ENCODE assay signal across 8 cellular contexts in the genomic region with DNA sequence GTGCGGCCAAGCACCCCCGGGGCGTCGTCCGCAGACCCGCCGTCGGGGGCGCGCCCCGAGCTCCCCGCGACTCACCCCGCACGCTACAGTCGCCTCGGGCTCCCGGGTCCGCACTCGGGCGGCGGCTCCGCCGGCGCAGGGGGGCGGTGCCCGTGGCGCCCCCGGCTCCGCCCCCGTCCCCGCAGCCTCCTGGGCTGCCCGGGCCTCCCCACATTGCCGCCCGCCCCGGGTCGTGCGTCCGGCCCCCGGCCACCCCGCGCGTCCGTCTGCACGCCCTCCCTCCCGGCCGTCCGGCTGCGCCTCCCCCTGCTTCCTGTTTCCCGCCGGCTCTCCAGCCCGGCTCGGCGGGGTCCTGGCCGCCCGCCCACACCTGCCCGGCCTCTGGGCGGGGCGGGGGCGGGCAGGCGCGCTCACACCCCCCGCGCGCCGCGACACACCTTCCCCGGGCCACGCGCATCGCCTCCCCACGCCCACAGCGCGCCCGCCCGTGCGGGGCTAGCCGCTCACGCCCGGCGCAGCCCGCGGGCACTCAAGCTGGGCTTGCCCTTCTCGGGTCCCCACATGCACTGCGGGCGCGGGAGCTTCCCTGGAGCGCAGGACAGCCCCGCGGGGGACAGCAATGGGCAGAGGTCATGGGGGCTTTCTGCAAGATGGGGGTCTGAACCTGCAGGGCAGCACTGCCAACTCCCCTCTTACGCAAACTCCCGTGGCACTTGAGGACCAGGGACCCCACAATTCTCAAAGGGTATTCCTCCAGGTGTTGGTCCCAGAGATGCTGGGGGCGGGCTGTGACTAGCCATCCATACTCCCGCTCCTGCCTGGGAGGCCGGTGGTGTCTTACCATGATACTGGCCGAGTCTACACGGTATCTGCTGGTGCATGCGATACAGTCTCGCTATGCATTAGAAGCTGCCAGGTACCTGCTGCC. TPM values are rescaled to one million over a fixed set of nuclear protein-coding genes. Genes with fewer than 3 reads are reported as not detected.
DNase-seq lines count a peak whose midpoint lies in the region; ATAC-seq and TF ChIP-seq lines count a peak whose summit lies in the region.

A gene with protein sequence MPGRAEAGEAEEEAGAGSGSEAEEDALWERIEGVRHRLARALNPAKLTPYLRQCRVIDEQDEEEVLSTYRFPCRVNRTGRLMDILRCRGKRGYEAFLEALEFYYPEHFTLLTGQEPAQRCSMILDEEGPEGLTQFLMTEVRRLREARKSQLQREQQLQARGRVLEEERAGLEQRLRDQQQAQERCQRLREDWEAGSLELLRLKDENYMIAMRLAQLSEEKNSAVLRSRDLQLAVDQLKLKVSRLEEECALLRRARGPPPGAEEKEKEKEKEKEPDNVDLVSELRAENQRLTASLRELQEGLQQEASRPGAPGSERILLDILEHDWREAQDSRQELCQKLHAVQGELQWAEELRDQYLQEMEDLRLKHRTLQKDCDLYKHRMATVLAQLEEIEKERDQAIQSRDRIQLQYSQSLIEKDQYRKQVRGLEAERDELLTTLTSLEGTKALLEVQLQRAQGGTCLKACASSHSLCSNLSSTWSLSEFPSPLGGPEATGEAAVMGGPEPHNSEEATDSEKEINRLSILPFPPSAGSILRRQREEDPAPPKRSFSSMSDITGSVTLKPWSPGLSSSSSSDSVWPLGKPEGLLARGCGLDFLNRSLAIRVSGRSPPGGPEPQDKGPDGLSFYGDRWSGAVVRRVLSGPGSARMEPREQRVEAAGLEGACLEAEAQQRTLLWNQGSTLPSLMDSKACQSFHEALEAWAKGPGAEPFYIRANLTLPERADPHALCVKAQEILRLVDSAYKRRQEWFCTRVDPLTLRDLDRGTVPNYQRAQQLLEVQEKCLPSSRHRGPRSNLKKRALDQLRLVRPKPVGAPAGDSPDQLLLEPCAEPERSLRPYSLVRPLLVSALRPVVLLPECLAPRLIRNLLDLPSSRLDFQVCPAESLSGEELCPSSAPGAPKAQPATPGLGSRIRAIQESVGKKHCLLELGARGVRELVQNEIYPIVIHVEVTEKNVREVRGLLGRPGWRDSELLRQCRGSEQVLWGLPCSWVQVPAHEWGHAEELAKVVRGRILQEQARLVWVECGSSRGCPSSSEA (minus strand): TSS at position 148 of the 928 bp plus-strand sequence. CDS start 215 bp downstream, outside the sequence.

- TF ChIP-seq POLR2A in prostate gland (IDR thresholded peaks at IDR 0.05), result peak; percentile 26

- no peaks in the 10 kb centered on the region for H3K36me3 Mint-ChIP-seq in activated T-cell treated with anti-CD3 and anti-CD28 coated beads, Interleukin-2, amount 50 U/mL, for 4 hours (ENCODE audit: insufficient read depth)

- intact Hi-C loops in prostate gland (cut with DNase I), result no loop called here

- ATAC-seq in activated T-cell treated with anti-CD3 and anti-CD28 coated beads, Interleukin-2, amount 50 U/mL, for 4 hours, result peak; percentile 73 to 76
- ATAC-seq in GM21360 (IDR thresholded peaks at IDR 0.05; ENCODE audit: unreplicated experiment), result no peak

- no peaks in the 10 kb centered on the region for H3K36me3 ChIP-seq in prostate gland

- peak within 1 kb of the TSS; percentile 41 to 47 for H3K27ac ChIP-seq in prostate gland

- peaks cover 42% of the 10 kb centered on the region for H3K27me3 Mint-ChIP-seq in activated T-cell treated with anti-CD3 and anti-CD28 coated beads, Interleukin-2, amount 50 U/mL, for 4 hours (ENCODE audit: low read depth)

- WGBS in prostate gland, result 6% methylated on average over 46 of the region's 99 CpGs

- no peaks in the 10 kb centered on the region for H3K9me3 ChIP-seq in prostate gland

- H3K27me3 ChIP-seq in prostate gland (replicated peaks; ENCODE audit: insufficient read depth), result no peaks in the 10 kb centered on the region

- no peak for TF ChIP-seq CTCF in prostate gland (IDR thresholded peaks at IDR 0.05)

- DNase-seq in stimulated activated CD4-positive, alpha-beta T cell treated with anti-CD3 and anti-CD28 coated beads, Interleukin-15, amount 100 ng/mL, for 24 hours, result peak; percentile 17
- DNase-seq in stimulated activated CD4-positive, alpha-beta T cell treated with anti-CD3 and anti-CD28 coated beads, Interleukin-4, amount 100 ng/mL, for 4 hours, result no peak
- DNase-seq in activated T-cell treated with anti-CD3 and anti-CD28 coated beads, Interleukin-2, amount 50 U/mL, for 4 hours, result no peak
- DNase-seq in glomerular visceral epithelial cell (ENCODE audit: extremely low spot score) (peak; percentile 70), prostate gland (ENCODE audit: low spot score) (no peak), KBM-7 (no peak), medulla oblongata (ENCODE audit: extremely low spot score) (no peak)

- H3K4me1 Mint-ChIP-seq in activated T-cell treated with anti-CD3 and anti-CD28 coated beads, Interleukin-2, amount 50 U/mL, for 4 hours (ENCODE audit: low read depth), result peaks cover 8% of the 10 kb centered on the region

- H3K9me3 Mint-ChIP-seq in activated T-cell treated with anti-CD3 and anti-CD28 coated beads, Interleukin-2, amount 50 U/mL, for 4 hours, result no peaks in the 10 kb centered on the region

- in situ Hi-C loops in KBM-7 (cut with MboI; ENCODE audit: low pct_unique_long_range_greater_than_20kb, low sequenced_read_pairs), result no loop called here

- peak within 1 kb of the TSS; percentile 67 for H3K4me3 Mint-ChIP-seq in activated T-cell treated with anti-CD3 and anti-CD28 coated beads, Interleukin-2, amount 50 U/mL, for 4 hours

- peak within 1 kb of the TSS; percentile 52 to 65 for H3K4me3 ChIP-seq in prostate gland

- no peaks in the 10 kb centered on the region for H3K4me1 ChIP-seq in prostate gland (replicated peaks)

RNA-seq across cellular contexts. Expression of the gene that starts here (rescaled TPM):
- under 1 TPM in 2 of 3 donors, not detected in 1; 0.26 to 0.35 TPM for total RNA-seq in activated T-cell treated with anti-CD3 and anti-CD28 coated beads, Interleukin-2, amount 50 U/mL, for 4 hours
- 10 to 100 TPM; 14.2 to 70.7 TPM for total RNA-seq in prostate gland

Comparison
In these comparisons a context has a peak if more than half of its experiments do, and no peak if none do; other contexts are left out.
1. RNA of the gene that starts here (total RNA-seq): 14.2 to 70.7 TPM in prostate gland; 0.26 to 0.35 TPM in activated T-cell treated with anti-CD3 and anti-CD28 coated beads, Interleukin-2, amount 50 U/mL, for 4 hours; every median in the first group is over 10 times any median in the second.
2. DNase-seq: peak in stimulated activated CD4-positive, alpha-beta T cell treated with anti-CD3 and anti-CD28 coated beads, Interleukin-15, amount 100 ng/mL, for 24 hours (single experiment) and glomerular visceral epithelial cell (single experiment); none in stimulated activated CD4-positive, alpha-beta T cell treated with anti-CD3 and anti-CD28 coated beads, Interleukin-4, amount 100 ng/mL, for 4 hours (0 of 2), activated T-cell treated with anti-CD3 and anti-CD28 coated beads, Interleukin-2, amount 50 U/mL, for 4 hours (single experiment), prostate gland (single experiment), KBM-7 (single experiment) and medulla oblongata (single experiment).
3. Peak in ATAC-seq in activated T-cell treated with anti-CD3 and anti-CD28 coated beads, Interleukin-2, amount 50 U/mL, for 4 hours; RNA of the gene not detected or under 1 TPM.